Comparison of ENCODE assay signal across 1 cellular context in the genomic region with DNA sequence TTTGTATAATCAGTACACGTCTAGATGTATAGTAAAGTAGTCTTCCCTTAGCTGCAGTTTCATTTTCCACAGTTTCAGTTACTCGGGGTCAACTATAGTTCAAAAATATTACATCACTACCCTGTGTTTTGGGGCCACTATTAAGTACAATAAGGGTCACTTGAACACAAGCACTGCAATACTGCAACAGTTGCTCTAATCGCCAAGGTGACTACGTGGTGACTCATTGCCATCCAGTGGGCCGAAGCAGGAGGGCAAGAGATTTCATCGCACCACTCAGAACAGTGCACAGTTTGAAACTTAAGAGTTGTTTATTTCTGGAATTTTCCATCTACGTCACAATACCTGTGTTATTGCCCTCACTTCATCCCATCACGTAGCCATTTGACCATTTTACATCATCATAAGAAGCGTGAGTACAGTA.
TF ChIP-seq lines count a peak whose summit lies in the region.

A gene (plus strand): TSS at position 379 of the 424 bp plus-strand sequence. CDS start 18,994 bp downstream, outside the sequence.

TF ChIP-seq in GM12878, 131 proteins besides CTCF, POLR2A, EP300 and RAD21:
- 0 out of 2 replicates have a peak, but pooled peaks have one; percentile 17 for TF ChIP-seq NFIC (IDR thresholded peaks at IDR 0.05; ENCODE audit: low read depth, low read length)
- TF ChIP-seq BRCA1 (IDR thresholded peaks at IDR 0.05; ENCODE audit: low read depth, low read length) = no peak
- TF ChIP-seq EZH2 (IDR thresholded peaks at IDR 0.05; ENCODE audit: borderline replicate concordance, control insufficient read depth, low read depth, low read length) = no peak
- TF ChIP-seq, protein P1, sequence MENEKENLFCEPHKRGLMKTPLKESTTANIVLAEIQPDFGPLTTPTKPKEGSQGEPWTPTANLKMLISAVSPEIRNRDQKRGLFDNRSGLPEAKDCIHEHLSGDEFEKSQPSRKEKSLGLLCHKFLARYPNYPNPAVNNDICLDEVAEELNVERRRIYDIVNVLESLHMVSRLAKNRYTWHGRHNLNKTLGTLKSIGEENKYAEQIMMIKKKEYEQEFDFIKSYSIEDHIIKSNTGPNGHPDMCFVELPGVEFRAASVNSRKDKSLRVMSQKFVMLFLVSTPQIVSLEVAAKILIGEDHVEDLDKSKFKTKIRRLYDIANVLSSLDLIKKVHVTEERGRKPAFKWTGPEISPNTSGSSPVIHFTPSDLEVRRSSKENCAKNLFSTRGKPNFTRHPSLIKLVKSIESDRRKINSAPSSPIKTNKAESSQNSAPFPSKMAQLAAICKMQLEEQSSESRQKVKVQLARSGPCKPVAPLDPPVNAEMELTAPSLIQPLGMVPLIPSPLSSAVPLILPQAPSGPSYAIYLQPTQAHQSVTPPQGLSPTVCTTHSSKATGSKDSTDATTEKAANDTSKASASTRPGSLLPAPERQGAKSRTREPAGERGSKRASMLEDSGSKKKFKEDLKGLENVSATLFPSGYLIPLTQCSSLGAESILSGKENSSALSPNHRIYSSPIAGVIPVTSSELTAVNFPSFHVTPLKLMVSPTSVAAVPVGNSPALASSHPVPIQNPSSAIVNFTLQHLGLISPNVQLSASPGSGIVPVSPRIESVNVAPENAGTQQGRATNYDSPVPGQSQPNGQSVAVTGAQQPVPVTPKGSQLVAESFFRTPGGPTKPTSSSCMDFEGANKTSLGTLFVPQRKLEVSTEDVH (IDR thresholded peaks at IDR 0.05; ENCODE audit: low read depth, partially characterized antibody) = no peak
- peak; percentile 67 for TF ChIP-seq ATF7 (IDR thresholded peaks at IDR 0.05; ENCODE audit: low read depth)
- TF ChIP-seq CREB1 (IDR thresholded peaks at IDR 0.05; ENCODE audit: low read depth) = peak; percentile 68
- TF ChIP-seq CREM (IDR thresholded peaks at IDR 0.05; ENCODE audit: low read depth) = peak; percentile 53; the same call in 1 of the 2 replicates
- TF ChIP-seq SMC3 (IDR thresholded peaks at IDR 0.05; ENCODE audit: borderline replicate concordance, low read length) = peak; percentile 37; the same call in 1 of the 2 replicates
- TF ChIP-seq, protein P2, sequence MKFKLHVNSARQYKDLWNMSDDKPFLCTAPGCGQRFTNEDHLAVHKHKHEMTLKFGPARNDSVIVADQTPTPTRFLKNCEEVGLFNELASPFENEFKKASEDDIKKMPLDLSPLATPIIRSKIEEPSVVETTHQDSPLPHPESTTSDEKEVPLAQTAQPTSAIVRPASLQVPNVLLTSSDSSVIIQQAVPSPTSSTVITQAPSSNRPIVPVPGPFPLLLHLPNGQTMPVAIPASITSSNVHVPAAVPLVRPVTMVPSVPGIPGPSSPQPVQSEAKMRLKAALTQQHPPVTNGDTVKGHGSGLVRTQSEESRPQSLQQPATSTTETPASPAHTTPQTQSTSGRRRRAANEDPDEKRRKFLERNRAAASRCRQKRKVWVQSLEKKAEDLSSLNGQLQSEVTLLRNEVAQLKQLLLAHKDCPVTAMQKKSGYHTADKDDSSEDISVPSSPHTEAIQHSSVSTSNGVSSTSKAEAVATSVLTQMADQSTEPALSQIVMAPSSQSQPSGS (IDR thresholded peaks at IDR 0.05; ENCODE audit: low read length) = peak; percentile 73
- TF ChIP-seq RUNX3 (IDR thresholded peaks at IDR 0.05; ENCODE audit: low read length) = peak; percentile 18; the same call in 1 of the 2 replicates
- TF ChIP-seq ZNF384 (IDR thresholded peaks at IDR 0.05; ENCODE audit: borderline replicate concordance, low read depth, low read length) = no peak
- no peak for TF ChIP-seq ZNF274 (IDR thresholded peaks at IDR 0.05; ENCODE audit: insufficient read depth, insufficient read length)
